In genomic region chr17:57099165-57099564, GRCh38 we compare ENCODE assay signal across 12 cellular contexts. TPM values are rescaled to one million over a fixed set of nuclear protein-coding genes. Genes with fewer than 3 reads are reported as not detected.
DNase-seq lines count a peak whose midpoint lies in the region; ATAC-seq, FAIRE-seq and TF ChIP-seq lines count a peak whose summit lies in the region.
"Had no signal": no experiment of that assay in that cellular context is flagged by ENCODE, and none has a peak within 500 bp of the region (broad histone marks: within the 10 kb centered on the region; RNA-seq: fewer than 3 reads in every experiment).

No MANE protein-coding gene starts in this region.

- intact Hi-C loops in kidney (cut with DNase I) = no loop called here

- CTCF ChIA-PET in GM10248 (lab: Yijun Ruan, JAX) = no interaction called here

- H3K9me3 ChIP-seq in kidney (ENCODE audit: control insufficient read depth in 1 of 2, low read length in 2 of 2) = no peaks in the 10 kb centered on the region
- H3K9me3 ChIP-seq: ovary had no signal

- H3K9me3 Mint-ChIP-seq in stimulated activated naive CD8-positive, alpha-beta T cell treated with anti-CD3 and anti-CD28 coated beads, Interleukin-15, amount 100 ng/mL, for 72 hours = no peaks in the 10 kb centered on the region
- H3K9me3 Mint-ChIP-seq: CD4-positive, alpha-beta memory T cell had no signal

- peak; percentile 65 for ATAC-seq in HG03442 (IDR thresholded peaks at IDR 0.05; ENCODE audit: unreplicated experiment)
- ATAC-seq in stimulated activated naive CD8-positive, alpha-beta T cell treated with anti-CD3 and anti-CD28 coated beads, Interleukin-15, amount 100 ng/mL, for 72 hours = no peak
- ATAC-seq in GM19463 (IDR thresholded peaks at IDR 0.05; ENCODE audit: unreplicated experiment) = no peak

- H3K4me1 Mint-ChIP-seq in stimulated activated naive CD8-positive, alpha-beta T cell treated with anti-CD3 and anti-CD28 coated beads, Interleukin-15, amount 100 ng/mL, for 72 hours = peaks cover 40% of the 10 kb centered on the region

- no peaks in the 10 kb centered on the region for H3K36me3 ChIP-seq in kidney (ENCODE audit: control insufficient read depth in 1 of 2, insufficient read depth in 2 of 2, low read length in 2 of 2)
- H3K36me3 ChIP-seq: ovary had no signal

- TF ChIP-seq CTCF in GM10248 (IDR thresholded peaks at IDR 0.05; ENCODE audit: control extremely low read depth, extremely low read depth, low read depth, missing control alignments) = no peak
- no peak for TF ChIP-seq CTCF in GM20000 (IDR thresholded peaks at IDR 0.05; ENCODE audit: extremely low read depth, missing control alignments)
- TF ChIP-seq CTCF in kidney (IDR thresholded peaks at IDR 0.05; ENCODE audit: borderline replicate concordance, extremely low read depth, insufficient read depth) = no peak

- H3K27me3 Mint-ChIP-seq in stimulated activated naive CD8-positive, alpha-beta T cell treated with anti-CD3 and anti-CD28 coated beads, Interleukin-15, amount 100 ng/mL, for 72 hours = no peaks in the 10 kb centered on the region
- H3K27me3 Mint-ChIP-seq: CD4-positive, alpha-beta memory T cell had no signal

- H3K9ac ChIP-seq in kidney (ENCODE audit: low read length in 2 of 2) = peak overlapping the region in 1 of 2 donors; percentile 16

- DNase-seq in GM10248 (ENCODE audit: extremely low spot score) (peak; percentile 56), GM20000 (ENCODE audit: low spot score) (peak; percentile 31), kidney (no peak), NCI-H2107 (lab: John Stamatoyannopoulos, UW) (no peak)
- DNase-seq in activated T-cell treated with anti-CD3 and anti-CD28 coated beads, Interleukin-2, amount 50 U/mL, for 48 hours = no peak
- DNase-seq in stimulated activated naive CD8-positive, alpha-beta T cell treated with anti-CD3 and anti-CD28 coated beads, Interleukin-15, amount 100 ng/mL, for 72 hours = no peak
- DNase-seq: CD4-positive, alpha-beta memory T cell; ovary; SW 1271 had no signal

- no peak for FAIRE-seq in kidney (lab: Jason Lieb, UNC)

- H3K4me1 ChIP-seq in kidney (ENCODE audit: control insufficient read depth in 1 of 2, insufficient read depth in 1 of 2, low read depth in 1 of 2, low read length in 2 of 2) = peaks cover 30% of the 10 kb centered on the region in 2 donors

- no peak overlapping the region for H3K4me3 Mint-ChIP-seq in stimulated activated naive CD8-positive, alpha-beta T cell treated with anti-CD3 and anti-CD28 coated beads, Interleukin-15, amount 100 ng/mL, for 72 hours
- H3K4me3 Mint-ChIP-seq: CD4-positive, alpha-beta memory T cell had no signal

- peak overlapping the region in 1 of 2 donors; percentile 17 for H3K27ac Mint-ChIP-seq in stimulated activated naive CD8-positive, alpha-beta T cell treated with anti-CD3 and anti-CD28 coated beads, Interleukin-15, amount 100 ng/mL, for 72 hours

- H3K27ac ChIP-seq in kidney (ENCODE audit: low read depth in 2 of 2, low read length in 2 of 2) = peak overlapping the region; percentile 16 to 66
- H3K27ac ChIP-seq: HL-60 had no signal

- no peak overlapping the region for H3K4me3 ChIP-seq in kidney (ENCODE audit: low read length in 2 of 2)
- H3K4me3 ChIP-seq: ovary had no signal

- POLR2A ChIA-PET in GM10248 (lab: Yijun Ruan, JAX) = no interaction called here

RNA-seq across cellular contexts. Expression of gene AKAP1, which starts 14.1 kb away (rescaled TPM):
- 46.8 TPM for total RNA-seq in kidney
- 24.6 TPM for polyA plus RNA-seq in kidney (ENCODE audit: insufficient read depth, low read depth, low replicate concordance)

Comparison
In these comparisons a context has a peak if more than half of its experiments do, and no peak if none do; other contexts are left out.
1. DNase-seq: peak in GM10248 (single experiment) and GM20000 (single experiment); none in kidney (single experiment), NCI-H2107 (single experiment), activated T-cell treated with anti-CD3 and anti-CD28 coated beads, Interleukin-2, amount 50 U/mL, for 48 hours (0 of 2) and stimulated activated naive CD8-positive, alpha-beta T cell treated with anti-CD3 and anti-CD28 coated beads, Interleukin-15, amount 100 ng/mL, for 72 hours (0 of 2).